In the genomic region with DNA sequence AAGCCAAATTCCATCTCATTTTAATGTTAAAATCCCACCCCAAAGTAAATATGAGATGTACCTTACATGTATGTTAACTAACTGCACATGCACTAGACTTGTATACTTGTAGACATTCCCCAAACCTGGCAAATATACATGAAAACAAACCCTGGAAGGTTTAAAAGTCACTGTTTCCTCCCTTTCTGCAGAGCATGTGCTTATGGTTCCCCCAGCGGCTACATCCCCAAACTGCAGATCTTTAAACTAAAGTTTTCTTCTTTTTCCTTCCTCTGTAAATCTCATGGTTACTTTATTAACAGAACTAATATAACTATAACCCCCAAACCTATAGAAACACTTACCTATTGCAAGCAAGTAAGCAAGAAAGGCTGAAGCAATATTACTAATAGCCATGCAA, we compare ENCODE assay signal across 11 cellular contexts.
A peak's percentile ranks its signal among the peaks of the same experiment; 100 is the strongest.
DNase-seq lines count a peak whose midpoint lies in the region; ATAC-seq and TF ChIP-seq lines count a peak whose summit lies in the region.
"Had no signal": no experiment of that assay in that cellular context is flagged by ENCODE, and none has a peak within 500 bp of the region (broad histone marks: within the 10 kb centered on the region; RNA-seq: fewer than 3 reads in every experiment).

No MANE protein-coding gene starts in this region.

- H3K27me3 Mint-ChIP-seq in osteocyte (ENCODE audit: unreplicated experiment), result no peaks in the 10 kb centered on the region
- H3K27me3 Mint-ChIP-seq in CD4-positive, alpha-beta T cell, result no peaks in the 10 kb centered on the region

- no peaks in the 10 kb centered on the region for H3K36me3 Mint-ChIP-seq in osteocyte (ENCODE audit: unreplicated experiment)
- no peaks in the 10 kb centered on the region for H3K36me3 Mint-ChIP-seq in CD4-positive, alpha-beta T cell (ENCODE audit: low read depth)

- intact Hi-C loops in CD4-positive, alpha-beta T cell (cut with DNase I, micrococcal nuclease), result no loop called here

- no peak overlapping the region for H3K4me3 Mint-ChIP-seq in osteocyte (ENCODE audit: unreplicated experiment)
- no peak overlapping the region for H3K4me3 Mint-ChIP-seq in CD4-positive, alpha-beta T cell
- H3K4me3 Mint-ChIP-seq: activated T-cell treated with anti-CD3 and anti-CD28 coated beads, Interleukin-2, amount 50 U/mL, for 72 hours had no signal

- H3K27ac Mint-ChIP-seq in osteocyte (ENCODE audit: unreplicated experiment), result no peak overlapping the region
- no peak overlapping the region for H3K27ac Mint-ChIP-seq in CD4-positive, alpha-beta T cell
- H3K27ac Mint-ChIP-seq: activated T-cell treated with anti-CD3 and anti-CD28 coated beads, Interleukin-2, amount 50 U/mL, for 72 hours had no signal

- ATAC-seq in GM18505 (IDR thresholded peaks at IDR 0.05; ENCODE audit: unreplicated experiment), result peak; percentile 63
- no peak for ATAC-seq in CD4-positive, alpha-beta T cell (ENCODE audit: poor library complexity)
- ATAC-seq: activated T-cell treated with anti-CD3 and anti-CD28 coated beads, Interleukin-2, amount 50 U/mL, for 72 hours had no signal

- no peaks in the 10 kb centered on the region for H3K4me1 Mint-ChIP-seq in osteocyte (ENCODE audit: unreplicated experiment)
- no peaks in the 10 kb centered on the region for H3K4me1 Mint-ChIP-seq in CD4-positive, alpha-beta T cell (ENCODE audit: low read depth)

- CTCF ChIA-PET in CD4-positive, alpha-beta T cell (lab: Charles Lee), result no interaction called here

- H3K27ac ChIP-seq in CD4-positive, alpha-beta T cell (ENCODE audit: low read depth, low read length), result no peak overlapping the region
- H3K27ac ChIP-seq: vagina had no signal

- H3K9me3 ChIP-seq in CD4-positive, alpha-beta T cell (ENCODE audit: control insufficient read depth, low read length), result no peaks in the 10 kb centered on the region
- H3K9me3 ChIP-seq: vagina had no signal

- no peak overlapping the region for H3K4me3 ChIP-seq in choroid plexus epithelial cell (ENCODE audit: low read depth, low read length)
- H3K4me3 ChIP-seq: vagina had no signal

- H3K27me3 ChIP-seq in CD4-positive, alpha-beta T cell (ENCODE audit: control insufficient read depth, insufficient read depth, low read length), result no peaks in the 10 kb centered on the region
- H3K27me3 ChIP-seq: vagina had no signal

- POLR2A ChIA-PET in CD4-positive, alpha-beta T cell (lab: Charles Lee), result no interaction called here

- TF ChIP-seq CTCF in choroid plexus epithelial cell (conservative IDR thresholded peaks at IDR 0.05; ENCODE audit: low read depth, low read length), result peak; percentile 66
- TF ChIP-seq CTCF in osteocyte (IDR thresholded peaks at IDR 0.05), result peak; percentile 61
- no peak for TF ChIP-seq CTCF in CD4-positive, alpha-beta T cell (IDR thresholded peaks at IDR 0.05)

- DNase-seq in Kasumi-1 (lab: John Stamatoyannopoulos, UW), result peak; percentile 54 to 63
- DNase-seq in choroid plexus epithelial cell (ENCODE audit: low read depth), result peak; percentile 39
- DNase-seq in osteocyte (ENCODE audit: extremely low spot score, unreplicated experiment), result no peak
- DNase-seq in stimulated activated CD4-positive, alpha-beta T cell treated with anti-CD3 and anti-CD28 coated beads, Interleukin-4, amount 100 ng/mL, for 1 hour, result no peak
- DNase-seq in CD4-positive, alpha-beta T cell, result no peak
- DNase-seq in SKM-1 treated with dmso at 0.1 percent for 144 hours (lab: John Stamatoyannopoulos, UW; ENCODE audit: unreplicated experiment), result no peak
- DNase-seq: activated T-cell treated with anti-CD3 and anti-CD28 coated beads, Interleukin-2, amount 50 U/mL, for 72 hours; effector memory CD4-positive, alpha-beta T cell; NCI-H1092 had no signal

- TF ChIP-seq POLR2A in GM18505 (IDR thresholded peaks at IDR 0.05; ENCODE audit: borderline replicate concordance, extremely low read depth, insufficient read depth, insufficient read length), result no peak

- no peaks in the 10 kb centered on the region for H3K9me3 Mint-ChIP-seq in osteocyte (ENCODE audit: unreplicated experiment)
- H3K9me3 Mint-ChIP-seq in CD4-positive, alpha-beta T cell, result peaks cover 5% of the 10 kb centered on the region

Comparison
In these comparisons a context has a peak if more than half of its experiments do, and no peak if none do; other contexts are left out.
1. DNase-seq: peak in Kasumi-1 (2 of 2) and choroid plexus epithelial cell (single experiment); none in osteocyte (single experiment), stimulated activated CD4-positive, alpha-beta T cell treated with anti-CD3 and anti-CD28 coated beads, Interleukin-4, amount 100 ng/mL, for 1 hour (single experiment), CD4-positive, alpha-beta T cell (0 of 10) and SKM-1 treated with dmso at 0.1 percent for 144 hours (single experiment).